1 cellular context compared by ENCODE assay signal in the genomic region with DNA sequence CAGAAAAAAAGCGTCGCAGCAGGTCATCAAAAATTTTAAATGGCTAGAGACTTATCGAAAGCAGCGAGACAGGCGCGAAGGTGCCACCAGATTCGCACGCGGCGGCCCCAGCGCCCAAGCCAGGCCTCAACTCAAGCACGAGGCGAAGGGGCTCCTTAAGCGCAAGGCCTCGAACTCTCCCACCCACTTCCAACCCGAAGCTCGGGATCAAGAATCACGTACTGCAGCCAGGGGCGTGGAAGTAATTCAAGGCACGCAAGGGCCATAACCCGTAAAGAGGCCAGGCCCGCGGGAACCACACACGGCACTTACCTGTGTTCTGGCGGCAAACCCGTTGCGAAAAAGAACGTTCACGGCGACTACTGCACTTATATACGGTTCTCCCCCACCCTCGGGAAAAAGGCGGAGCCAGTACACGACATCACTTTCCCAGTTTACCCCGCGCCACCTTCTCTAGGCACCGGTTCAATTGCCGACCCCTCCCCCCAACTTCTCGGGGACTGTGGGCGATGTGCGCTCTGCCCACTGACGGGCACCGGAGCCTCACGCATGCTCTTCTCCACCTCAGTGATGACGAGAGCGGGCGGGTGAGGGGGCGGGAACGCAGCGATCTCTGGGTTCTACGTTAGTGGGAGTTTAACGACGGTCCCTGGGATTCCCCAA.
TF ChIP-seq lines count a peak whose summit lies in the region.

A gene (minus strand): TSS at position 345 of the 663 bp plus-strand sequence. CDS start 1,006 bp downstream, outside the sequence.

TF ChIP-seq in SK-N-SH, 30 proteins besides CTCF, POLR2A, EP300 and RAD21 (continued from another document):
- TF ChIP-seq, protein P1, sequence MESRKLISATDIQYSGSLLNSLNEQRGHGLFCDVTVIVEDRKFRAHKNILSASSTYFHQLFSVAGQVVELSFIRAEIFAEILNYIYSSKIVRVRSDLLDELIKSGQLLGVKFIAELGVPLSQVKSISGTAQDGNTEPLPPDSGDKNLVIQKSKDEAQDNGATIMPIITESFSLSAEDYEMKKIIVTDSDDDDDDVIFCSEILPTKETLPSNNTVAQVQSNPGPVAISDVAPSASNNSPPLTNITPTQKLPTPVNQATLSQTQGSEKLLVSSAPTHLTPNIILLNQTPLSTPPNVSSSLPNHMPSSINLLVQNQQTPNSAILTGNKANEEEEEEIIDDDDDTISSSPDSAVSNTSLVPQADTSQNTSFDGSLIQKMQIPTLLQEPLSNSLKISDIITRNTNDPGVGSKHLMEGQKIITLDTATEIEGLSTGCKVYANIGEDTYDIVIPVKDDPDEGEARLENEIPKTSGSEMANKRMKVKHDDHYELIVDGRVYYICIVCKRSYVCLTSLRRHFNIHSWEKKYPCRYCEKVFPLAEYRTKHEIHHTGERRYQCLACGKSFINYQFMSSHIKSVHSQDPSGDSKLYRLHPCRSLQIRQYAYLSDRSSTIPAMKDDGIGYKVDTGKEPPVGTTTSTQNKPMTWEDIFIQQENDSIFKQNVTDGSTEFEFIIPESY (IDR thresholded peaks at IDR 0.05; ENCODE audit: borderline replicate concordance, low read depth), result no peak
- peak; percentile 21; the same call in 1 of the 2 replicates for TF ChIP-seq FOSL2 (IDR thresholded peaks at IDR 0.05; ENCODE audit: borderline replicate concordance, low read depth)
- peak; percentile 99 for TF ChIP-seq TAF1 (IDR thresholded peaks at IDR 0.05; ENCODE audit: borderline replicate concordance, low read depth, low read length)
- TF ChIP-seq MXI1 (IDR thresholded peaks at IDR 0.05; ENCODE audit: low read depth, low read length), result peak; percentile 39; the same call in 1 of the 2 replicates
- TF ChIP-seq MEF2A (IDR thresholded peaks at IDR 0.05; ENCODE audit: borderline replicate concordance, low read depth), result peak; percentile 23; the same call in 1 of the 2 replicates
- no peak for TF ChIP-seq EZH2phosphoT487 (IDR thresholded peaks at IDR 0.05; ENCODE audit: borderline replicate concordance, low read depth)
- TF ChIP-seq NRF1 (IDR thresholded peaks at IDR 0.05; ENCODE audit: low read depth, low read length), result peak; percentile 91
- no peak for TF ChIP-seq FOXJ3 (CRISPR knock-in tag; IDR thresholded peaks at IDR 0.05)
TF ChIP-seq in SK-N-SH: peak in this region for 15.
